9 cellular contexts compared by ENCODE assay signal in the genomic region with DNA sequence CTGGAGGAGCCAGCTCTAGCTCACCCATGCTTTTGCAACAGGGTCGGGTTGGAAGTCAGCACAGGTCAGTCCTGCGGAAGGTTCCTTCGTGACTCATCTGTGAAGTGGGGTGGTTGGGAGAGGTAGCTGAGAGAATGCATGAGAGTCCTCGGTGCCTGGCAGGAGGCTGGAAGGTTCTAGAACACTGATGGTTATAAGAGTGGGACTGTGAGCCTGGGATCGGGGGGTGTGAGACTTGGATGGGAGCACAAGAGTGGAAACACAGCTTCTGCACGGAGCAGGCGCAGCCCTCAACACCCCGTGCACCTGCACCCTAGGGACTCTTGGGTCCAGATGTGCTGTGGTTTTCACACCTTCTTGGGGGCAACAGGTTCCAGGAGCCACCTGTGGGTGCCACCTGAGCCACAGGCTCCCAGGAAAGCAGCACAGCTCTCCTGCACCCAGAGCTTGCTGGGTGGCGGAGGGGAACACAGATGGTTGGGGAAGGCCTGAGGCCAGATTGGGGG. TPM values are rescaled to one million over a fixed set of nuclear protein-coding genes. Genes with fewer than 3 reads are reported as not detected.
DNase-seq lines count a peak whose midpoint lies in the region; ATAC-seq and TF ChIP-seq lines count a peak whose summit lies in the region.
"Had no signal": no experiment of that assay in that cellular context is flagged by ENCODE, and none has a peak within 500 bp of the region (broad histone marks: within the 10 kb centered on the region; RNA-seq: fewer than 3 reads in every experiment).

No MANE protein-coding gene starts in this region.

- TF ChIP-seq CTCF in progenitor cell of endocrine pancreas (IDR thresholded peaks at IDR 0.05; ENCODE audit: unreplicated experiment) = no peak
- TF ChIP-seq CTCF in stomach (IDR thresholded peaks at IDR 0.05) = no peak

- 58 to 70% (median 64%) methylated on average over 9 of the region's 9 CpGs for WGBS in stomach, 5 donors

- peaks cover 0 to 10% of the 10 kb centered on the region in 2 donors for H3K27me3 Mint-ChIP-seq in CD8-positive, alpha-beta memory T cell
- H3K27me3 Mint-ChIP-seq in progenitor cell of endocrine pancreas = no peaks in the 10 kb centered on the region

- peak in 4 of 5 donors; percentile 33 to 65 (median 50) for DNase-seq in CD8-positive, alpha-beta memory T cell
- DNase-seq in Jurkat, Clone E6-1 (ENCODE audit: low read depth, low spot score) = peak; percentile 26
- DNase-seq in dermis blood vessel endothelial cell (peak; percentile 43), T-helper 9 cell (no peak), progenitor cell of endocrine pancreas (ENCODE audit: low spot score, unreplicated experiment) (no peak), stomach (no peak), SHP77 treated with DMSO at 0.1 percent for 48 hours (lab: John Stamatoyannopoulos, UW) (no peak)

- CTCF ChIA-PET in CD8-positive, alpha-beta memory T cell (lab: Charles Lee) = interaction anchor here (0.7 to 5.4 kb wide), 14 partner anchors 11 to 297 kb away, joined by 3 to 32 read pairs (median 4); a partner anchor contains a TSS

- H3K9me3 Mint-ChIP-seq in CD8-positive, alpha-beta memory T cell = peaks cover 0 to 3% (median 0%) of the 10 kb centered on the region in 5 donors
- H3K9me3 Mint-ChIP-seq in progenitor cell of endocrine pancreas (ENCODE audit: low read depth) = no peaks in the 10 kb centered on the region

- no peaks in the 10 kb centered on the region for H3K27me3 ChIP-seq in CD8-positive, alpha-beta memory T cell (ENCODE audit: insufficient read depth, low read length, poor library complexity, severe bottlenecking)
- peaks cover 0 to 61% (median 19%) of the 10 kb centered on the region in 3 donors for H3K27me3 ChIP-seq in stomach

- TF ChIP-seq EP300 in stomach (IDR thresholded peaks at IDR 0.05) = no peak

- no peak for TF ChIP-seq POLR2A in stomach (IDR thresholded peaks at IDR 0.05)

- POLR2A ChIA-PET in CD8-positive, alpha-beta memory T cell (lab: Charles Lee) = interaction anchor here (0.5 to 6.0 kb wide), 11 partner anchors 9 to 251 kb away, joined by 3 to 33 read pairs (median 6); a partner anchor contains a TSS

- intact Hi-C loops in stomach (cut with DNase I; ENCODE audit: low total_unique reads) = loop anchor here (10.0 kb wide), 2 partner anchors 76 to 276 kb away; no protein-coding TSS in a partner anchor

- peak overlapping the region; percentile 74 for H3K27ac ChIP-seq in CD8-positive, alpha-beta memory T cell (ENCODE audit: low read depth, low read length)
- no peak overlapping the region for H3K27ac ChIP-seq in stomach
- H3K27ac ChIP-seq: KMS-11 had no signal

- H3K9me3 ChIP-seq in CD8-positive, alpha-beta memory T cell (ENCODE audit: low read length) = no peaks in the 10 kb centered on the region
- H3K9me3 ChIP-seq in stomach = no peaks in the 10 kb centered on the region

- peak overlapping the region; percentile 97 to 100 (median 100) for H3K27ac Mint-ChIP-seq in CD8-positive, alpha-beta memory T cell
- H3K27ac Mint-ChIP-seq in progenitor cell of endocrine pancreas = no peak overlapping the region

- H3K4me1 ChIP-seq in CD8-positive, alpha-beta memory T cell (ENCODE audit: insufficient read depth, low read length) = peaks cover 77% of the 10 kb centered on the region
- peaks cover 0 to 12% (median 8%) of the 10 kb centered on the region in 4 donors for H3K4me1 ChIP-seq in stomach

- peak overlapping the region; percentile 61 to 93 (median 88) for H3K4me3 Mint-ChIP-seq in CD8-positive, alpha-beta memory T cell
- H3K4me3 Mint-ChIP-seq in progenitor cell of endocrine pancreas (ENCODE audit: low read depth) = no peak overlapping the region

- peaks cover 13 to 38% (median 18%) of the 10 kb centered on the region in 3 donors for H3K36me3 Mint-ChIP-seq in CD8-positive, alpha-beta memory T cell
- H3K36me3 Mint-ChIP-seq in progenitor cell of endocrine pancreas (ENCODE audit: insufficient read depth) = no peaks in the 10 kb centered on the region

- H3K36me3 ChIP-seq in CD8-positive, alpha-beta memory T cell (ENCODE audit: insufficient read depth, low read length) = peaks cover 16% of the 10 kb centered on the region
- peaks cover 0 to 4% (median 0%) of the 10 kb centered on the region in 4 donors for H3K36me3 ChIP-seq in stomach

- H3K4me3 ChIP-seq in CD8-positive, alpha-beta memory T cell (ENCODE audit: low read length) = peak overlapping the region; percentile 28
- no peak overlapping the region for H3K4me3 ChIP-seq in Jurkat, Clone E6-1 (ENCODE audit: low read length)
- no peak overlapping the region for H3K4me3 ChIP-seq in stomach

- H3K4me1 Mint-ChIP-seq in CD8-positive, alpha-beta memory T cell = peaks cover 81 to 91% (median 86%) of the 10 kb centered on the region in 3 donors
- H3K4me1 Mint-ChIP-seq in progenitor cell of endocrine pancreas (ENCODE audit: low read depth) = peaks cover 2% of the 10 kb centered on the region

- peak; percentile 57 for ATAC-seq in GM19438 (IDR thresholded peaks at IDR 0.05; ENCODE audit: low read depth, unreplicated experiment)

RNA-seq across cellular contexts. Expression of a gene that starts 48.9 kb away (rescaled TPM):
- 10 to 100 TPM; 80.5 to 84.5 TPM for total RNA-seq in CD8-positive, alpha-beta memory T cell
- polyA plus RNA-seq in CD8-positive, alpha-beta memory T cell = 53.7 TPM
- 0.55 TPM for polyA plus RNA-seq in Jurkat, Clone E6-1 (2012; ENCODE audit: insufficient read depth, insufficient read length)
- total RNA-seq in dermis blood vessel endothelial cell (under 0.01 and 0.14 TPM in 2 replicates), progenitor cell of endocrine pancreas (not detected in 2 replicates), stomach (under 1 TPM in 2 of 5 donors, not detected in 3; 0.14 to 0.73 TPM)
- polyA plus RNA-seq in stomach = under 1 TPM in 2 of 3 donors, not detected in 1; 0.33 to 0.44 TPM

Comparison
In these comparisons a context has a peak if more than half of its experiments do, and no peak if none do; other contexts are left out.
1. DNase-seq: peak in CD8-positive, alpha-beta memory T cell (4 of 5), Jurkat, Clone E6-1 (single experiment) and dermis blood vessel endothelial cell (single experiment); none in T-helper 9 cell (single experiment), progenitor cell of endocrine pancreas (single experiment), stomach (single experiment) and SHP77 treated with DMSO at 0.1 percent for 48 hours (single experiment).
2. RNA of a gene that starts 48.9 kb away (total RNA-seq): 80.5 to 84.5 TPM in CD8-positive, alpha-beta memory T cell; under 0.01 to 0.14 TPM in dermis blood vessel endothelial cell, not detected in progenitor cell of endocrine pancreas and 0.14 to 0.73 TPM in stomach; every median in the first group is over 10 times any median in the second.